ENCODE assay signal across 8 cellular contexts in the genomic region with DNA sequence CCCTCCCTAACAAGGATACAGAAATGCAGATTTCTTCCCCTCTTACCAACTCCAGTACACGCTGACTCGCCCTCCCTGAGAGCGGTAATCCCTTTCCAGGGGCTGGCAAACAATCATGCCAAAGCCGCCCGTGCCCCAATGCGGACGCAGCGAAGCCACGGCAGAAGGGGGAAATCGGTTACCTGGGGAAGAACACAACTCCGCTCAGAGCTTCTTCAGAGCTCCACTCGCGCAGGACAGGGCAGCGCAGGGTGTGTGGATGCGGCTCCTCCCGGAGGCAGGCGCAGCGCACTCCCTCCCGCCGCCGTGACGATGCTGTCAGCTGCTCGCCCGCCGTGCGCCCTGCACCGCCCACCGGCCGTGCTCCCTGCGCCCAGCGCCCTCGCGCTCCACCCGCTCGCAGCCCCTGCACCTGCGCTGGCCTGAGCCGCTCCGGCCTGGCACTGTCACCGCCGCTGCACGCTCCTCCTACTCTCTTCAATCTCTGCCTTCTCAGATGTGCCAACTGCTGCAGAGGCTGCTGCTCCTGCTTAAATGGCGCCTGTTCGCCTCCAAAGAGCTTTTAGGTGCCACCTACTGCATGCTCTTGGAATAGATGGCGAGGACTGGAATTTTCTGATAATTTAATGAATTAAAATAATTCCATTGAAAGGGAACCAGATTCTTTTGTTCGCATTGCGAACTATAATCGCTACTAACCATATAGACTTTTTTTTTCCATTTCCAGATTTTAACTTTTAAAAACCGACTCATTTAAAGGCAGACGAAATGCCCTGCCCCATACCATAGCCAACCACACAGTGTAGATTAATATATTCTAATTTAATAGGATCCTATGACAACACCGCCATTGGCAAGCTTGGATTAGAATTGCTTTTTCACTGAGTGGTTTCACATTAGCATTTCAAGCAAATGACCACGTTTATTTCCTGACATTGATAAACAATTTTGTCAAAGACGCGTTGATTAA. TPM values are rescaled to one million over a fixed set of nuclear protein-coding genes. Genes with fewer than 3 reads are reported as not detected.
A peak's percentile ranks its signal among the peaks of the same experiment; 100 is the strongest.
DNase-seq lines count a peak whose midpoint lies in the region; ATAC-seq, FAIRE-seq and TF ChIP-seq lines count a peak whose summit lies in the region.

A gene with protein sequence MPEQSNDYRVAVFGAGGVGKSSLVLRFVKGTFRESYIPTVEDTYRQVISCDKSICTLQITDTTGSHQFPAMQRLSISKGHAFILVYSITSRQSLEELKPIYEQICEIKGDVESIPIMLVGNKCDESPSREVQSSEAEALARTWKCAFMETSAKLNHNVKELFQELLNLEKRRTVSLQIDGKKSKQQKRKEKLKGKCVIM (minus strand): TSS at position 255 of the 970 bp plus-strand sequence. CDS start 28,997 bp downstream, outside the sequence.

- ATAC-seq in GM19023 (IDR thresholded peaks at IDR 0.05; ENCODE audit: unreplicated experiment) (peak; percentile 73), GM19397 (IDR thresholded peaks at IDR 0.05; ENCODE audit: unreplicated experiment) (no peak)

- no peaks in the 10 kb centered on the region for H3K36me3 ChIP-seq in neutrophil

- DNase-seq in AG08396 (ENCODE audit: low spot score): peak; percentile 52
- DNase-seq in NCI-H2081 treated with DMSO at 0.1 percent for 48 hours (lab: John Stamatoyannopoulos, UW): peak; percentile 89
- peak; percentile 83 for DNase-seq in glutamatergic neuron
- no peak for DNase-seq in GM12891 (ENCODE audit: insufficient read length, low spot score)

- no peak for FAIRE-seq in GM12891 (lab: Jason Lieb, UNC)

- no peak for TF ChIP-seq POLR2A in GM12891 (IDR thresholded peaks at IDR 0.05; ENCODE audit: low read depth, low read length)

- no peaks in the 10 kb centered on the region for H3K9me3 ChIP-seq in neutrophil

- peaks cover 13 to 14% of the 10 kb centered on the region in 2 experiments for H3K4me1 ChIP-seq in neutrophil (ENCODE audit: control insufficient read depth in 1 of 2, insufficient read depth in 1 of 2, low read depth in 1 of 2, low read length in 1 of 2)

- peak; percentile 27 for TF ChIP-seq CTCF in glutamatergic neuron (IDR thresholded peaks at IDR 0.05; ENCODE audit: partially characterized antibody, unreplicated experiment)
- no peak for TF ChIP-seq CTCF in neutrophil (IDR thresholded peaks at IDR 0.05)

- H3K27ac ChIP-seq in neutrophil: no peak within 1 kb of the TSS

- H3K4me3 ChIP-seq in neutrophil (ENCODE audit: low read depth in 1 of 2, low read length in 1 of 2): peak within 1 kb of the TSS; percentile 28 to 39

- no peak within 1 kb of the TSS for H3K27ac Mint-ChIP-seq in activated naive CD4-positive, alpha-beta T cell treated with anti-CD3 and anti-CD28 coated beads, Interleukin-2, amount 50 U/mL, for 24 hours
- H3K27ac Mint-ChIP-seq in glutamatergic neuron (ENCODE audit: unreplicated experiment): peak within 1 kb of the TSS; percentile 56

- H3K36me3 Mint-ChIP-seq in activated naive CD4-positive, alpha-beta T cell treated with anti-CD3 and anti-CD28 coated beads, Interleukin-2, amount 50 U/mL, for 24 hours: no peaks in the 10 kb centered on the region
- H3K36me3 Mint-ChIP-seq in glutamatergic neuron (ENCODE audit: unreplicated experiment): no peaks in the 10 kb centered on the region

- H3K4me1 Mint-ChIP-seq in activated naive CD4-positive, alpha-beta T cell treated with anti-CD3 and anti-CD28 coated beads, Interleukin-2, amount 50 U/mL, for 24 hours: peaks cover 11% of the 10 kb centered on the region
- H3K4me1 Mint-ChIP-seq in glutamatergic neuron (ENCODE audit: low read depth, unreplicated experiment): peaks cover 4% of the 10 kb centered on the region

- peak within 1 kb of the TSS; percentile 66 for H3K4me3 Mint-ChIP-seq in activated naive CD4-positive, alpha-beta T cell treated with anti-CD3 and anti-CD28 coated beads, Interleukin-2, amount 50 U/mL, for 24 hours
- peak within 1 kb of the TSS; percentile 93 for H3K4me3 Mint-ChIP-seq in glutamatergic neuron (ENCODE audit: unreplicated experiment)

- H3K27me3 Mint-ChIP-seq in activated naive CD4-positive, alpha-beta T cell treated with anti-CD3 and anti-CD28 coated beads, Interleukin-2, amount 50 U/mL, for 24 hours: peaks cover 35% of the 10 kb centered on the region
- H3K27me3 Mint-ChIP-seq in glutamatergic neuron (ENCODE audit: unreplicated experiment): no peaks in the 10 kb centered on the region

- H3K9me3 Mint-ChIP-seq in activated naive CD4-positive, alpha-beta T cell treated with anti-CD3 and anti-CD28 coated beads, Interleukin-2, amount 50 U/mL, for 24 hours: no peaks in the 10 kb centered on the region
- peaks cover 2% of the 10 kb centered on the region for H3K9me3 Mint-ChIP-seq in glutamatergic neuron (ENCODE audit: unreplicated experiment)

- peaks cover 59% of the 10 kb centered on the region for H3K27me3 ChIP-seq in neutrophil

TF ChIP-seq in GM12891, 5 proteins besides CTCF, POLR2A, EP300 and RAD21:
- TF ChIP-seq PAX5 (IDR thresholded peaks at IDR 0.05; ENCODE audit: insufficient read depth, low read length, severe bottlenecking) (no peak), POLR2AphosphoS5 (IDR thresholded peaks at IDR 0.05; ENCODE audit: low read depth, low read length) (no peak), SPI1 (IDR thresholded peaks at IDR 0.05; ENCODE audit: low read depth, low read length) (no peak), POU2F2 (IDR thresholded peaks at IDR 0.05; ENCODE audit: low read depth, low read length) (no peak), TAF1 (IDR thresholded peaks at IDR 0.05; ENCODE audit: low read depth, low read length) (no peak)

RNA-seq across cellular contexts. Expression of the gene that starts here (rescaled TPM):
- total RNA-seq in glutamatergic neuron (ENCODE audit: unreplicated experiment): 0.27 TPM
- not detected for polyA plus RNA-seq in GM12891 (2012; ENCODE audit: low read depth, missing spikeins)

Comparison
In these comparisons a context has a peak if more than half of its experiments do, and no peak if none do; other contexts are left out.
1. Peak in DNase-seq in glutamatergic neuron; RNA of the gene not detected or under 1 TPM.